ENCODE assay signal across 1 cellular context in genomic region chr19:16084067-16084685, GRCh38.
TF ChIP-seq lines count a peak whose summit lies in the region.

No MANE protein-coding gene starts in this region.

TF ChIP-seq in GM12891, 5 proteins besides CTCF, POLR2A, EP300 and RAD21:
- no peak for TF ChIP-seq TAF1 (IDR thresholded peaks at IDR 0.05; ENCODE audit: low read depth, low read length)
- peak; percentile 53 for TF ChIP-seq POLR2AphosphoS5 (IDR thresholded peaks at IDR 0.05; ENCODE audit: low read depth, low read length)
- peak; percentile 56; the same call in 1 of the 2 replicates for TF ChIP-seq POU2F2 (IDR thresholded peaks at IDR 0.05; ENCODE audit: low read depth, low read length)
- TF ChIP-seq PAX5 (IDR thresholded peaks at IDR 0.05; ENCODE audit: insufficient read depth, low read length, severe bottlenecking) = no peak
